ENCODE assay signal across 17 cellular contexts in genomic region chr12:90075685-90076084, GRCh38.
DNase-seq lines count a peak whose midpoint lies in the region; ATAC-seq and TF ChIP-seq lines count a peak whose summit lies in the region.
"Had no signal": no experiment of that assay in that cellular context is flagged by ENCODE, and none has a peak within 500 bp of the region (broad histone marks: within the 10 kb centered on the region; RNA-seq: fewer than 3 reads in every experiment).

No MANE protein-coding gene starts in this region.

- ATAC-seq in activated CD8-positive, alpha-beta T cell treated with anti-CD3 and anti-CD28 coated beads for 36 hours, result peak; percentile 32
- ATAC-seq in activated CD8-positive, alpha-beta T cell treated with anti-CD3 and anti-CD28 coated beads, Interleukin-2, amount 10 ng/mL, durations not matched to agents 7 days and 5 days, result no peak
- ATAC-seq in effector memory CD8-positive, alpha-beta T cell (replicated peaks), result peak; percentile 56
- peak; percentile 59 for ATAC-seq in stimulated activated naive CD8-positive, alpha-beta T cell treated with anti-CD3 and anti-CD28 coated beads, Interleukin-15, Interleukin-2, amounts not matched to agents 100 U/mL and 50 U/mL, for 24 hours

- no peaks in the 10 kb centered on the region for H3K9me2 ChIP-seq in OCI-LY1 (ENCODE audit: low read depth, low read length)

- H3F3A ChIP-seq in OCI-LY1 (ENCODE audit: insufficient read depth, low read length), result no peaks in the 10 kb centered on the region

- H3K36me3 Mint-ChIP-seq in activated CD8-positive, alpha-beta T cell treated with anti-CD3 and anti-CD28 coated beads for 36 hours (ENCODE audit: low read depth), result no peaks in the 10 kb centered on the region
- H3K36me3 Mint-ChIP-seq in activated CD8-positive, alpha-beta T cell treated with anti-CD3 and anti-CD28 coated beads, Interleukin-2, amount 10 ng/mL, durations not matched to agents 7 days and 5 days (ENCODE audit: low read depth), result no peaks in the 10 kb centered on the region
- no peaks in the 10 kb centered on the region for H3K36me3 Mint-ChIP-seq in effector memory CD8-positive, alpha-beta T cell (ENCODE audit: insufficient read depth)

- TF ChIP-seq CTCF in activated CD8-positive, alpha-beta T cell treated with anti-CD3 and anti-CD28 coated beads for 36 hours (IDR thresholded peaks at IDR 0.05), result no peak
- TF ChIP-seq CTCF in OCI-LY1 (IDR thresholded peaks at IDR 0.05; ENCODE audit: low read length), result no peak

- POLR2A ChIA-PET in activated CD8-positive, alpha-beta T cell treated with anti-CD3 and anti-CD28 coated beads for 36 hours (lab: Charles Lee), result no interaction called here
- POLR2A ChIA-PET in activated CD8-positive, alpha-beta T cell treated with anti-CD3 and anti-CD28 coated beads, Interleukin-2, amount 10 ng/mL, durations not matched to agents 7 days and 5 days (lab: Charles Lee), result no interaction called here

- no peak overlapping the region for H3K4me3 Mint-ChIP-seq in activated CD8-positive, alpha-beta T cell treated with anti-CD3 and anti-CD28 coated beads for 36 hours
- no peak overlapping the region for H3K4me3 Mint-ChIP-seq in activated CD8-positive, alpha-beta T cell treated with anti-CD3 and anti-CD28 coated beads, Interleukin-2, amount 10 ng/mL, durations not matched to agents 7 days and 5 days
- H3K4me3 Mint-ChIP-seq in effector memory CD8-positive, alpha-beta T cell, result no peak overlapping the region

- H3K4me2 ChIP-seq in OCI-LY1 (ENCODE audit: low read length), result no peak overlapping the region
- H3K4me2 ChIP-seq: BLaER1, KMS-11, PC-9 had no signal

- intact Hi-C loops in activated CD8-positive, alpha-beta T cell treated with anti-CD3 and anti-CD28 coated beads for 36 hours (cut with micrococcal nuclease), result no loop called here

- peak overlapping the region; percentile 83 for H3K27ac ChIP-seq in OCI-LY1 (ENCODE audit: low read depth, low read length, poor library complexity, severe bottlenecking)
- H3K27ac ChIP-seq: BLaER1, KMS-11, PC-9 had no signal

- H3K36me3 ChIP-seq in OCI-LY1 (ENCODE audit: insufficient read depth, low read length), result no peaks in the 10 kb centered on the region; the same call in 1 of the 2 replicates
- H3K36me3 ChIP-seq: BLaER1 had no signal

- no peaks in the 10 kb centered on the region for H3K9me3 Mint-ChIP-seq in activated CD8-positive, alpha-beta T cell treated with anti-CD3 and anti-CD28 coated beads for 36 hours
- no peaks in the 10 kb centered on the region for H3K9me3 Mint-ChIP-seq in activated CD8-positive, alpha-beta T cell treated with anti-CD3 and anti-CD28 coated beads, Interleukin-2, amount 10 ng/mL, durations not matched to agents 7 days and 5 days (ENCODE audit: insufficient read depth)
- H3K9me3 Mint-ChIP-seq in effector memory CD8-positive, alpha-beta T cell, result no peaks in the 10 kb centered on the region

- CTCF ChIA-PET in activated CD8-positive, alpha-beta T cell treated with anti-CD3 and anti-CD28 coated beads for 36 hours (lab: Charles Lee), result interaction anchor here (1.8 kb wide), 1 partner anchor 533 kb away, joined by 4 read pairs; no protein-coding TSS in a partner anchor
- CTCF ChIA-PET in activated CD8-positive, alpha-beta T cell treated with anti-CD3 and anti-CD28 coated beads, Interleukin-2, amount 10 ng/mL, durations not matched to agents 7 days and 5 days (lab: Charles Lee), result interaction anchor here (1.4 kb wide), 1 partner anchor 27 kb away, joined by 8 read pairs; no protein-coding TSS in a partner anchor

- H3K79me2 ChIP-seq in OCI-LY1 (ENCODE audit: insufficient read depth, low read length), result no peaks in the 10 kb centered on the region

- peaks cover 26% of the 10 kb centered on the region for H3K4me1 Mint-ChIP-seq in activated CD8-positive, alpha-beta T cell treated with anti-CD3 and anti-CD28 coated beads for 36 hours (ENCODE audit: low read depth)
- peaks cover 15% of the 10 kb centered on the region for H3K4me1 Mint-ChIP-seq in activated CD8-positive, alpha-beta T cell treated with anti-CD3 and anti-CD28 coated beads, Interleukin-2, amount 10 ng/mL, durations not matched to agents 7 days and 5 days (ENCODE audit: low read depth)
- H3K4me1 Mint-ChIP-seq in effector memory CD8-positive, alpha-beta T cell (ENCODE audit: low read depth in 2 of 2), result peaks cover 10 to 13% of the 10 kb centered on the region in 2 donors

- no peaks in the 10 kb centered on the region for H3K27me3 ChIP-seq in OCI-LY1 (ENCODE audit: insufficient read depth, low read length)
- H3K27me3 ChIP-seq: BLaER1 had no signal

- H3K9ac ChIP-seq in OCI-LY1 (ENCODE audit: low read length), result no peak overlapping the region
- H3K9ac ChIP-seq: BLaER1, KMS-11 had no signal

- no peak for DNase-seq in activated CD8-positive, alpha-beta T cell treated with anti-CD3 and anti-CD28 coated beads for 36 hours
- DNase-seq in activated CD8-positive, alpha-beta T cell treated with anti-CD3 and anti-CD28 coated beads, Interleukin-2, amount 10 ng/mL, durations not matched to agents 7 days and 5 days, result no peak
- DNase-seq in effector memory CD8-positive, alpha-beta T cell, result no peak
- DNase-seq in stimulated activated naive CD8-positive, alpha-beta T cell treated with anti-CD3 and anti-CD28 coated beads, Interleukin-15, Interleukin-2, amounts not matched to agents 100 U/mL and 50 U/mL, for 24 hours, result no peak
- no peak for DNase-seq in AG08395 (ENCODE audit: low spot score)
- no peak for DNase-seq in superior temporal gyrus (ENCODE audit: extremely low spot score)
- no peak for DNase-seq in HUDEP-2 (lab: John Stamatoyannopoulos, UW; ENCODE audit: unreplicated experiment in 76 of 76)
- DNase-seq: CD8-positive, alpha-beta memory T cell; NCI-H1417 treated with DMSO at 0.1 percent for 48 hours; NCI-H1930; NCI-H226; NCI-H524; NCI-H82; PC-9 had no signal

- H3K4me3 ChIP-seq in OCI-LY1 (ENCODE audit: low read depth, low read length, poor library complexity, severe bottlenecking), result no peak overlapping the region
- H3K4me3 ChIP-seq: BLaER1, PC-9 had no signal

- H2AFZ ChIP-seq in OCI-LY1 (ENCODE audit: low read length), result no peak overlapping the region
- H2AFZ ChIP-seq: PC-9 had no signal

- H3K4me1 ChIP-seq in OCI-LY1 (ENCODE audit: insufficient read depth, low read length, severe bottlenecking), result peaks cover 35% of the 10 kb centered on the region
- H3K4me1 ChIP-seq: BLaER1 had no signal

- no peaks in the 10 kb centered on the region for H4K20me1 ChIP-seq in OCI-LY1 (ENCODE audit: insufficient read depth, low read length)
- H4K20me1 ChIP-seq: BLaER1 had no signal

- H3K9me3 ChIP-seq in OCI-LY1 (ENCODE audit: low read length), result peaks cover 5% of the 10 kb centered on the region; the same call in 1 of the 2 replicates

- no peak overlapping the region for H3K27ac Mint-ChIP-seq in activated CD8-positive, alpha-beta T cell treated with anti-CD3 and anti-CD28 coated beads for 36 hours
- no peak overlapping the region for H3K27ac Mint-ChIP-seq in activated CD8-positive, alpha-beta T cell treated with anti-CD3 and anti-CD28 coated beads, Interleukin-2, amount 10 ng/mL, durations not matched to agents 7 days and 5 days
- no peak overlapping the region for H3K27ac Mint-ChIP-seq in effector memory CD8-positive, alpha-beta T cell

- H3K27me3 Mint-ChIP-seq in activated CD8-positive, alpha-beta T cell treated with anti-CD3 and anti-CD28 coated beads for 36 hours, result peaks cover 4% of the 10 kb centered on the region
- H3K27me3 Mint-ChIP-seq in activated CD8-positive, alpha-beta T cell treated with anti-CD3 and anti-CD28 coated beads, Interleukin-2, amount 10 ng/mL, durations not matched to agents 7 days and 5 days (ENCODE audit: low read depth), result peaks cover 6% of the 10 kb centered on the region
- peaks cover 11 to 14% of the 10 kb centered on the region in 2 donors for H3K27me3 Mint-ChIP-seq in effector memory CD8-positive, alpha-beta T cell
